Comparison of ENCODE assay signal across 20 cellular contexts in the genomic region with DNA sequence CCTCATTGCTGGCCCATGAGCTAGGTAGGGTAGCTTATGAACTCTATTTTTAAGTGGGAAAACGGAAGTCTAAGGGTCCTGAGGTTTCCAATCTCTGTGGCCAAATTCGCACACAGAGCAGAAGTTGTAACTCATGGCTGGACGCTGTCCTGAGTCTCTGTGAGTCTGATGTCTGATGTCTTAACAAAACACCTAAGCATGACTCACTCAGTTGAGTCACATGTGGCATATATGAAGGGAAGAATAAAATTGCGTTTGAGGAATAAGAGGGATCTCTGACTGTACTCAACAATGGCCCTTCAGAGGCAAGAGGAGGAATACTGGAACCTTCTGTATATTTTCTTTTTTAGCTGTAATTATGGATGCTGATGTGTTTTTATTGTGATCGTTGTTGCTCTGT.
DNase-seq lines count a peak whose midpoint lies in the region; ATAC-seq and TF ChIP-seq lines count a peak whose summit lies in the region.
"Had no signal": no experiment of that assay in that cellular context is flagged by ENCODE, and none has a peak within 500 bp of the region (broad histone marks: within the 10 kb centered on the region; RNA-seq: fewer than 3 reads in every experiment).

No MANE protein-coding gene starts in this region.

- no peaks in the 10 kb centered on the region for H3K9me3 Mint-ChIP-seq in type B pancreatic cell
- peaks cover 0 to 9% (median 1%) of the 10 kb centered on the region in 9 donors for H3K9me3 Mint-ChIP-seq in naive thymus-derived CD8-positive, alpha-beta T cell
- H3K9me3 Mint-ChIP-seq: activated CD4-positive, alpha-beta T cell treated with anti-CD3 and anti-CD28 coated beads, Interleukin-2, amount 10 ng/mL, durations not matched to agents 7 days and 5 days had no signal

- no peak overlapping the region for H3K4me3 Mint-ChIP-seq in type B pancreatic cell
- H3K4me3 Mint-ChIP-seq in naive thymus-derived CD8-positive, alpha-beta T cell: no peak overlapping the region
- H3K4me3 Mint-ChIP-seq: activated CD4-positive, alpha-beta T cell treated with anti-CD3 and anti-CD28 coated beads, Interleukin-2, amount 10 ng/mL, durations not matched to agents 7 days and 5 days; activated T-cell treated with anti-CD3 and anti-CD28 coated beads, Interleukin-2, amount 50 U/mL, for 4 hours; T-helper 2 cell treated with Interferon-gamma antibody and Interleukin-4, amounts not matched to agents 5 μg/mL and 100 μg/mL, for 36 hours had no signal

- no peak for TF ChIP-seq EP300 in gastroesophageal sphincter (IDR thresholded peaks at IDR 0.05)

- POLR2A ChIA-PET in naive thymus-derived CD8-positive, alpha-beta T cell (lab: Charles Lee): no interaction called here

- H3K4me3 ChIP-seq in fibroblast of pulmonary artery (replicated peaks; ENCODE audit: low read depth, low read length): no peak overlapping the region
- H3K4me3 ChIP-seq in gastroesophageal sphincter: no peak overlapping the region
- H3K4me3 ChIP-seq: Peyer's patch had no signal

- no peak for TF ChIP-seq POLR2A in gastroesophageal sphincter (IDR thresholded peaks at IDR 0.05)

- no peaks in the 10 kb centered on the region for H3K27me3 ChIP-seq in gastroesophageal sphincter
- H3K27me3 ChIP-seq: Peyer's patch had no signal

- peak; percentile 25 for DNase-seq in AG08395 (ENCODE audit: low spot score)
- DNase-seq in HS-27A (ENCODE audit: low read depth): peak; percentile 14
- DNase-seq in T1000 (lab: John Stamatoyannopoulos, UW): peak; percentile 1
- DNase-seq in fibroblast of pulmonary artery (ENCODE audit: low read depth): peak; percentile 41
- no peak for DNase-seq in activated naive CD4-positive, alpha-beta T cell treated with anti-CD3 and anti-CD28 coated beads, Interleukin-2, amount 50 U/mL, for 16 hours
- no peak for DNase-seq in type B pancreatic cell (ENCODE audit: extremely low spot score, unreplicated experiment)
- no peak for DNase-seq in naive thymus-derived CD8-positive, alpha-beta T cell
- DNase-seq: activated CD4-positive, alpha-beta T cell treated with anti-CD3 and anti-CD28 coated beads, Interleukin-2, amount 10 ng/mL, durations not matched to agents 7 days and 5 days; activated T-cell treated with anti-CD3 and anti-CD28 coated beads, Interleukin-2, amount 50 U/mL, for 4 hours; COR-L47; KBM-7; left cardiac atrium; NCI-H146; NCI-H510A; Peyer's patch; posterior cingulate gyrus; stimulated activated CD4-positive, alpha-beta T cell treated with anti-CD3 and anti-CD28 coated beads, Interleukin-12 subunit alpha, Interleukin-12 subunit beta, amount 100 ng/mL, for 4 hours; substantia nigra had no signal

- H3K36me3 ChIP-seq in gastroesophageal sphincter: no peaks in the 10 kb centered on the region
- H3K36me3 ChIP-seq: Peyer's patch had no signal

- TF ChIP-seq CTCF in fibroblast of pulmonary artery (IDR thresholded peaks at IDR 0.05; ENCODE audit: low read length, missing control alignments) (no peak), gastroesophageal sphincter (IDR thresholded peaks at IDR 0.05) (no peak), type B pancreatic cell (conservative IDR thresholded peaks at IDR 0.05) (no peak)

- no peak overlapping the region for H3K27ac Mint-ChIP-seq in type B pancreatic cell
- H3K27ac Mint-ChIP-seq in naive thymus-derived CD8-positive, alpha-beta T cell: no peak overlapping the region
- H3K27ac Mint-ChIP-seq: activated CD4-positive, alpha-beta T cell treated with anti-CD3 and anti-CD28 coated beads, Interleukin-2, amount 10 ng/mL, durations not matched to agents 7 days and 5 days; T-helper 2 cell treated with Interferon-gamma antibody and Interleukin-4, amounts not matched to agents 5 μg/mL and 100 μg/mL, for 36 hours had no signal

- no peaks in the 10 kb centered on the region for H3K36me3 Mint-ChIP-seq in type B pancreatic cell
- no peaks in the 10 kb centered on the region for H3K36me3 Mint-ChIP-seq in naive thymus-derived CD8-positive, alpha-beta T cell

- no peaks in the 10 kb centered on the region for H3K4me1 Mint-ChIP-seq in type B pancreatic cell (ENCODE audit: unreplicated experiment)
- no peaks in the 10 kb centered on the region for H3K4me1 Mint-ChIP-seq in naive thymus-derived CD8-positive, alpha-beta T cell
- H3K4me1 Mint-ChIP-seq: activated CD4-positive, alpha-beta T cell treated with anti-CD3 and anti-CD28 coated beads, Interleukin-2, amount 10 ng/mL, durations not matched to agents 7 days and 5 days had no signal

- WGBS in gastroesophageal sphincter (ENCODE audit: low coverage in 1 of 2), 2 donors: 56 to 84% methylated on average over 3 to 5 of the region's 5 CpGs

- H3K27me3 Mint-ChIP-seq in type B pancreatic cell: no peaks in the 10 kb centered on the region
- H3K27me3 Mint-ChIP-seq in naive thymus-derived CD8-positive, alpha-beta T cell: no peaks in the 10 kb centered on the region
- H3K27me3 Mint-ChIP-seq: activated CD4-positive, alpha-beta T cell treated with anti-CD3 and anti-CD28 coated beads, Interleukin-2, amount 10 ng/mL, durations not matched to agents 7 days and 5 days had no signal

- H3K9me3 ChIP-seq in gastroesophageal sphincter: no peaks in the 10 kb centered on the region
- H3K9me3 ChIP-seq: Peyer's patch had no signal

- H3K27ac ChIP-seq in gastroesophageal sphincter: no peak overlapping the region
- H3K27ac ChIP-seq: Peyer's patch had no signal

- ATAC-seq in gastroesophageal sphincter: no peak
- no peak for ATAC-seq in naive thymus-derived CD8-positive, alpha-beta T cell
- ATAC-seq: activated T-cell treated with anti-CD3 and anti-CD28 coated beads, Interleukin-2, amount 50 U/mL, for 4 hours; left cardiac atrium had no signal

- H3K4me1 ChIP-seq in gastroesophageal sphincter: no peaks in the 10 kb centered on the region
- H3K4me1 ChIP-seq: Peyer's patch had no signal

Comparison
In these comparisons a context has a peak if more than half of its experiments do, and no peak if none do; other contexts are left out.
1. DNase-seq: peak in AG08395 (single experiment), HS-27A (single experiment), T1000 (single experiment) and fibroblast of pulmonary artery (single experiment); none in activated naive CD4-positive, alpha-beta T cell treated with anti-CD3 and anti-CD28 coated beads, Interleukin-2, amount 50 U/mL, for 16 hours (single experiment), type B pancreatic cell (single experiment) and naive thymus-derived CD8-positive, alpha-beta T cell (0 of 10).